In the genomic region with DNA sequence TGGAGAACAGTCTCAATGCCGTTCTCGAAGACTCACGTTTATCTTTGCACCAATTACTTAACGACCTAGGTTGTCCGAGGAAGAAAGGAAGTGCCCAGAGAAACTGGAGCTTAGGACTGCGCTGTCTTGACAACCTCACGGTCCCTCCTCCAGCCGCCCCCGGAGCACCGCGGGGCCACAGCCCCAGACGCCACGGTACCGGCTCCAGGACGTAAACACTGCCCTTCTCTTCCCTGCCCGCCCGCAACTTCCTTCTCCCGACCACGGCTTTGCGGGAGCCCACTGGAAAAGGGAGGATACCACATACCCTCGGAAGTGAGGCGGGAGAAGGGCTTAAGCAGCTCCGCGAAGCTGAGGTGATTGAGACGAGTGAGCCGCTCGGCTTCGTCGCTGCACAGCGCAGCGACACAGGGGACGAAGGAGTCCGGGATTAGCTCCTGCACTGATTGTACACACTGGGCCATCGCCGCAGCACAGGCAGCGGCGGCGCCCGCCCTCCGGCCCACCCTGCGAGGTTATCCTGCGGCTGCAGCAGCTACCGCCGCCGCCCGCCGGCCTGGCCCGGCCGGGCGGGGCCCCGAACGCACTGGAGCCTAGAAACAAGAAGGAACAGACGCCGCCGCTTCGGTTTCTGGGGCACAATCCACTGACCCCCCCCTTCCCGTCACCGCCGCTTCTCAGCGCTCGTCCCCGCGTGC, we compare ENCODE assay signal across 8 cellular contexts. TPM values are rescaled to one million over a fixed set of nuclear protein-coding genes. Genes with fewer than 3 reads are reported as not detected.
DNase-seq lines count a peak whose midpoint lies in the region; ATAC-seq and TF ChIP-seq lines count a peak whose summit lies in the region.

No MANE protein-coding gene starts in this region.

- H3K4me3 ChIP-seq in HFF-Myc (replicated peaks; ENCODE audit: low read depth, low read length) (peak overlapping the region; percentile 76), MM.1S (ENCODE audit: low read length) (peak overlapping the region; percentile 99), thymus (ENCODE audit: low read length) (peak overlapping the region; percentile 75)

- CTCF ChIA-PET in activated CD8-positive, alpha-beta T cell treated with anti-CD3 and anti-CD28 coated beads, Interleukin-2, amount 10 ng/mL, durations not matched to agents 7 days and 5 days (lab: Charles Lee), result interaction anchor here (0.9 to 4.7 kb wide), 17 partner anchors 11 to 215 kb away, joined by 3 to 44 read pairs (median 4); partner anchors contain the start of gene RNF125

- H3K9me3 Mint-ChIP-seq in activated CD8-positive, alpha-beta T cell treated with anti-CD3 and anti-CD28 coated beads, Interleukin-2, amount 10 ng/mL, durations not matched to agents 7 days and 5 days (ENCODE audit: insufficient read depth), result no peaks in the 10 kb centered on the region
- H3K9me3 Mint-ChIP-seq in nephron, result no peaks in the 10 kb centered on the region

- TF ChIP-seq CTCF in HFF-Myc (IDR thresholded peaks at IDR 0.05; ENCODE audit: low read depth, low read length, missing control alignments), result no peak
- no peak for TF ChIP-seq CTCF in MM.1S (IDR thresholded peaks at IDR 0.05; ENCODE audit: low read length)
- no peak for TF ChIP-seq CTCF in nephron (IDR thresholded peaks at IDR 0.05; ENCODE audit: unreplicated experiment in 3 of 3)

- under 1% methylated on average over 63 of the region's 63 CpGs for WGBS in thymus

- peaks cover 20% of the 10 kb centered on the region for H3F3A ChIP-seq in MM.1S (ENCODE audit: insufficient read depth, low read length)

- H3K4me3 Mint-ChIP-seq in activated CD8-positive, alpha-beta T cell treated with anti-CD3 and anti-CD28 coated beads, Interleukin-2, amount 10 ng/mL, durations not matched to agents 7 days and 5 days, result peak overlapping the region; percentile 95
- H3K4me3 Mint-ChIP-seq in nephron, result peak overlapping the region; percentile 100

- peaks cover 46% of the 10 kb centered on the region for H3K4me1 Mint-ChIP-seq in activated CD8-positive, alpha-beta T cell treated with anti-CD3 and anti-CD28 coated beads, Interleukin-2, amount 10 ng/mL, durations not matched to agents 7 days and 5 days (ENCODE audit: low read depth)
- H3K4me1 Mint-ChIP-seq in nephron, result peaks cover 41% of the 10 kb centered on the region

- peaks cover 14% of the 10 kb centered on the region for H3K36me3 Mint-ChIP-seq in activated CD8-positive, alpha-beta T cell treated with anti-CD3 and anti-CD28 coated beads, Interleukin-2, amount 10 ng/mL, durations not matched to agents 7 days and 5 days (ENCODE audit: low read depth)
- H3K36me3 Mint-ChIP-seq in nephron (ENCODE audit: low read depth), result peaks cover 8% of the 10 kb centered on the region

- H3K4me1 ChIP-seq in MM.1S (ENCODE audit: low read length) (0 out of 2 replicates have a peak, but pooled peaks cover 3% of the 10 kb centered on the region), thymus (ENCODE audit: control insufficient read depth, insufficient read depth, low read length) (peaks cover 6% of the 10 kb centered on the region)

- peaks cover 53% of the 10 kb centered on the region for H3K79me2 ChIP-seq in MM.1S (ENCODE audit: low read length)

- H3K9me2 ChIP-seq in MM.1S (replicated peaks; ENCODE audit: insufficient read depth, low read length), result no peaks in the 10 kb centered on the region

- H3K27ac ChIP-seq in MM.1S (ENCODE audit: low read length) (peak overlapping the region; percentile 94), thymus (ENCODE audit: low read depth) (peak overlapping the region; percentile 94)

- H3K9me3 ChIP-seq in MM.1S (replicated peaks; ENCODE audit: insufficient read depth, low read length), result no peaks in the 10 kb centered on the region
- H3K9me3 ChIP-seq in thymus (ENCODE audit: control insufficient read depth), result no peaks in the 10 kb centered on the region

- no peaks in the 10 kb centered on the region for H3K36me3 ChIP-seq in MM.1S (replicated peaks; ENCODE audit: insufficient read depth, low read length)
- no peaks in the 10 kb centered on the region for H3K36me3 ChIP-seq in thymus (ENCODE audit: control insufficient read depth, insufficient read depth)

- POLR2A ChIA-PET in activated CD8-positive, alpha-beta T cell treated with anti-CD3 and anti-CD28 coated beads, Interleukin-2, amount 10 ng/mL, durations not matched to agents 7 days and 5 days (lab: Charles Lee), result interaction anchor here (0.7 to 4.3 kb wide), 10 partner anchors 17 to 153 kb away, joined by 3 to 70 read pairs (median 4); partner anchors contain the start of genes RNF125 and RNF138

- 0 out of 2 replicates have a peak, but pooled peaks cover 6% of the 10 kb centered on the region for H4K20me1 ChIP-seq in MM.1S (ENCODE audit: insufficient read depth, low read length)

- peak overlapping the region; percentile 82 for H3K4me2 ChIP-seq in MM.1S (ENCODE audit: low read depth, low read length)

- H3K27me3 ChIP-seq in MM.1S (replicated peaks; ENCODE audit: insufficient read depth, low read length), result no peaks in the 10 kb centered on the region
- H3K27me3 ChIP-seq in thymus (ENCODE audit: control insufficient read depth, insufficient read depth), result no peaks in the 10 kb centered on the region

- H3K9ac ChIP-seq in MM.1S (ENCODE audit: low read length), result peak overlapping the region; percentile 95

- H2AFZ ChIP-seq in MM.1S (ENCODE audit: low read length), result peak overlapping the region; percentile 98

- H3K27ac Mint-ChIP-seq in activated CD8-positive, alpha-beta T cell treated with anti-CD3 and anti-CD28 coated beads, Interleukin-2, amount 10 ng/mL, durations not matched to agents 7 days and 5 days, result peak overlapping the region; percentile 98
- peak overlapping the region; percentile 98 to 100 (median 100) for H3K27ac Mint-ChIP-seq in nephron

- H3K27me3 Mint-ChIP-seq in activated CD8-positive, alpha-beta T cell treated with anti-CD3 and anti-CD28 coated beads, Interleukin-2, amount 10 ng/mL, durations not matched to agents 7 days and 5 days (ENCODE audit: low read depth), result no peaks in the 10 kb centered on the region
- H3K27me3 Mint-ChIP-seq in nephron (ENCODE audit: low read depth), result peaks cover 21% of the 10 kb centered on the region

- DNase-seq in NCI-H82 (lab: John Stamatoyannopoulos, UW) (peak; percentile 76), NCI-H82 treated with DMSO at 0.1 percent for 48 hours (lab: John Stamatoyannopoulos, UW; ENCODE audit: unreplicated experiment) (no peak), HFF-Myc (ENCODE audit: extremely low read depth, low read depth) (no peak), MM.1S (peak; percentile 40), fibroblast of peridontal ligament (ENCODE audit: extremely low read depth) (peak; percentile 29)
- peak; percentile 42 for DNase-seq in activated CD8-positive, alpha-beta T cell treated with anti-CD3 and anti-CD28 coated beads, Interleukin-2, amount 10 ng/mL, durations not matched to agents 7 days and 5 days

- ATAC-seq in activated CD8-positive, alpha-beta T cell treated with anti-CD3 and anti-CD28 coated beads, Interleukin-2, amount 10 ng/mL, durations not matched to agents 7 days and 5 days, result peak; percentile 57

RNA-seq across cellular contexts. Expression of gene TRAPPC8, which starts 0.5 kb away (rescaled TPM):
- total RNA-seq in activated CD8-positive, alpha-beta T cell treated with anti-CD3 and anti-CD28 coated beads, Interleukin-2, amount 10 ng/mL, durations not matched to agents 7 days and 5 days, result 10 to 100 TPM; 41.5 to 42.1 TPM
- 49.2 TPM for polyA plus RNA-seq in thymus

Comparison
In these comparisons a context has a peak if more than half of its experiments do, and no peak if none do; other contexts are left out.
1. DNase-seq: peak in NCI-H82 (single experiment), MM.1S (single experiment), activated CD8-positive, alpha-beta T cell treated with anti-CD3 and anti-CD28 coated beads, Interleukin-2, amount 10 ng/mL, durations not matched to agents 7 days and 5 days (single experiment) and fibroblast of peridontal ligament (single experiment); none in NCI-H82 treated with DMSO at 0.1 percent for 48 hours (single experiment) and HFF-Myc (single experiment).
2. Peak in every context shown above with its lines, with median percentiles within 50 percentile points of each other: H3K4me3 ChIP-seq.